Comparison of ENCODE assay signal across 13 cellular contexts in the genomic region with DNA sequence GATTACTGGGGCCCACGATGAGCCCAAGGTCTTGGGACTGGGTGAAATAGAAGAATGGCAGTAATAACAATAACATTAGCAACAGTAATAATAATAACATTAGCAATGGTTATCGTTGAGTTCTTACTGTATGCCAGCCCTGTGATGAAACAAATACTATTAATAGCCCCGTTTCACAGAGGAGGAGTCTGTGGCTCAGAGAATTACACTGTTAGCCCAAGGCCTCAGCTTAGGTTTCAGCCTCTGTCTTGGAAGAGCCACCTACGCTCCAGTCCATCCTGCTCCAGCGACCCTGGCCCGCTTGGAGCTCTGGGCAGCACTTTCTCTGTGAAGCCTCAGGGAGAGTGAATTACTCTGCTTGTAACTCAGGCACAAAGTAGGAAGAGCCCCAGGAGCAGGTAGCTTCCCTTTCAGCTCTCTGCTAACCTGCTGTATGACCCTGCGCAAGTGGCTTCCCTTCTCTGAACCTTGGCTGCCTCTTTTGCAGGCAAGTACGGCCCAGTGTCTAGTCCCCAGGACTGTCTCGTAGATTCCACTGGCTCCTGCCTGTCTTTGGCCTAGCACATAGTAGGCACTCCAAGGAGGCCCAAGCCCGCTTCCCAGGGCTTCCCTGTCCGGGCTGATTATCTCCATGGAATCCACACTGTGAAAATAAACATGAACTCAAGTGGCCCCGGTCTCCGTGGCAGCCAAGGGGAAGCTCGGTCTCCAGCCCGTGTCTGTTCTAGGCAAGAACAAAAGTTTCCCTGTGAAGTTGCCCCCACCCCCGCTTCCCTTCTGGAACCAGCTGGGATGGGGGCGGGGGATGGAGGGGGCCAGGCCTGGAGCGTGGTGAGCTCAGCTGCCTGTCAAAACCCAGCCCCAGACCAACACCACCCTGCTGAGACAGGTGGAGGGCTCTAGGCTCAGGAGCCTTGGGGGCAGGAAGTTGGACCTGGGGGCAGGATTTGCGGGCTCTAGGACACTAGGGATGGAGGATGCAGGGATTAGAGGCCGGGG. TPM values are rescaled to one million over a fixed set of nuclear protein-coding genes. Genes with fewer than 3 reads are reported as not detected.
A peak's percentile ranks its signal among the peaks of the same experiment; 100 is the strongest.
DNase-seq lines count a peak whose midpoint lies in the region; ATAC-seq, FAIRE-seq and TF ChIP-seq lines count a peak whose summit lies in the region.
"Had no signal": no experiment of that assay in that cellular context is flagged by ENCODE, and none has a peak within 500 bp of the region (broad histone marks: within the 10 kb centered on the region; RNA-seq: fewer than 3 reads in every experiment).

No MANE protein-coding gene starts in this region.

- H3K36me3 Mint-ChIP-seq in astrocyte (ENCODE audit: low read depth, unreplicated experiment) (no peaks in the 10 kb centered on the region), nephron progenitor cell (ENCODE audit: low read depth) (no peaks in the 10 kb centered on the region)
- H3K36me3 Mint-ChIP-seq: naive thymus-derived CD4-positive, alpha-beta T cell had no signal

- H4K20me1 ChIP-seq in astrocyte (ENCODE audit: insufficient read depth, low read length): no peaks in the 10 kb centered on the region

- H3K36me3 ChIP-seq in BE2C (no peaks in the 10 kb centered on the region), astrocyte (ENCODE audit: insufficient read depth, low read length) (no peaks in the 10 kb centered on the region), heart right ventricle (no peaks in the 10 kb centered on the region)

- H3K4me3 ChIP-seq in BE2C (ENCODE audit: low read depth, low read length) (no peak overlapping the region), astrocyte (ENCODE audit: insufficient read depth, low read depth, low read length) (no peak overlapping the region), heart right ventricle (no peak overlapping the region), lower leg skin (ENCODE audit: low read depth, poor library complexity, severe bottlenecking) (no peak overlapping the region)
- H3K4me3 ChIP-seq: SK-N-MC had no signal

- intact Hi-C loops in heart right ventricle (cut with DNase I) (no loop called here), lower leg skin (cut with DNase I; ENCODE audit: low total_unique reads) (no loop called here)

- H3K79me2 ChIP-seq in astrocyte (ENCODE audit: insufficient read depth, low read length): no peaks in the 10 kb centered on the region

- H3K9ac ChIP-seq in astrocyte (ENCODE audit: low read length): no peak overlapping the region

- no peak for FAIRE-seq in astrocyte (lab: Jason Lieb, UNC)
- no peak for FAIRE-seq in GM12891 (lab: Jason Lieb, UNC)

- H3K4me1 Mint-ChIP-seq in astrocyte (ENCODE audit: low read depth, unreplicated experiment): peaks cover 5% of the 10 kb centered on the region
- peaks cover 52% of the 10 kb centered on the region for H3K4me1 Mint-ChIP-seq in nephron progenitor cell
- H3K4me1 Mint-ChIP-seq: activated CD4-positive, alpha-beta T cell treated with anti-CD3 and anti-CD28 coated beads, Interleukin-2, amount 10 ng/mL, durations not matched to agents 24 days and 14 days had no signal

- H3K9me3 Mint-ChIP-seq in astrocyte (ENCODE audit: unreplicated experiment) (peaks cover 5% of the 10 kb centered on the region), nephron progenitor cell (no peaks in the 10 kb centered on the region)
- H3K9me3 Mint-ChIP-seq: activated CD4-positive, alpha-beta T cell treated with anti-CD3 and anti-CD28 coated beads, Interleukin-2, amount 10 ng/mL, durations not matched to agents 24 days and 14 days; naive thymus-derived CD4-positive, alpha-beta T cell had no signal

- H3K27ac Mint-ChIP-seq in astrocyte (ENCODE audit: unreplicated experiment): peak overlapping the region; percentile 55
- H3K27ac Mint-ChIP-seq in nephron progenitor cell: no peak overlapping the region
- H3K27ac Mint-ChIP-seq: activated CD4-positive, alpha-beta T cell treated with anti-CD3 and anti-CD28 coated beads, Interleukin-2, amount 10 ng/mL, durations not matched to agents 24 days and 14 days; naive thymus-derived CD4-positive, alpha-beta T cell had no signal

- DNase-seq in BE2C (peak; percentile 44), astrocyte (ENCODE audit: low read depth) (peak; percentile 22), heart right ventricle (peak; percentile 80 to 89), nephron progenitor cell (peak; percentile 22), lower leg skin (ENCODE audit: low spot score in 2 of 2) (no peak), GM12891 (ENCODE audit: insufficient read length, low spot score) (no peak), KG1 (lab: John Stamatoyannopoulos, UW) (no peak)
- DNase-seq: activated CD4-positive, alpha-beta T cell treated with anti-CD3 and anti-CD28 coated beads, Interleukin-2, amount 10 ng/mL, durations not matched to agents 24 days and 14 days; naive thymus-derived CD4-positive, alpha-beta T cell; NCI-H2171 had no signal

- H3K9me3 ChIP-seq in BE2C (no peaks in the 10 kb centered on the region), astrocyte (ENCODE audit: insufficient read depth, low read depth, low read length) (no peaks in the 10 kb centered on the region), heart right ventricle (no peaks in the 10 kb centered on the region)

- no peak overlapping the region for H3K4me3 Mint-ChIP-seq in astrocyte (ENCODE audit: unreplicated experiment)
- H3K4me3 Mint-ChIP-seq in nephron progenitor cell: no peak overlapping the region
- H3K4me3 Mint-ChIP-seq: activated CD4-positive, alpha-beta T cell treated with anti-CD3 and anti-CD28 coated beads, Interleukin-2, amount 10 ng/mL, durations not matched to agents 24 days and 14 days; naive thymus-derived CD4-positive, alpha-beta T cell had no signal

- H3K27ac ChIP-seq in astrocyte (ENCODE audit: low read depth, low read length) (no peak overlapping the region), heart right ventricle (peak overlapping the region; percentile 46 to 90 (median 77))
- H3K27ac ChIP-seq: SK-N-MC had no signal

- 24 to 27% methylated on average over 20 of the region's 20 CpGs for WGBS in heart right ventricle, 2 donors
- WGBS in lower leg skin, 2 donors: 49 to 50% methylated on average over 19 to 20 of the region's 20 CpGs

- ATAC-seq in heart right ventricle: peak; percentile 88 to 94 (median 92)
- ATAC-seq in HG03439 (IDR thresholded peaks at IDR 0.05; ENCODE audit: unreplicated experiment): no peak
- ATAC-seq: naive thymus-derived CD4-positive, alpha-beta T cell had no signal

- no peak overlapping the region for H3K4me2 ChIP-seq in astrocyte (ENCODE audit: low read length)

- H3K4me1 ChIP-seq in BE2C: no peaks in the 10 kb centered on the region; the same call in 1 of the 2 replicates
- H3K4me1 ChIP-seq in astrocyte (ENCODE audit: insufficient read depth, low read length): no peaks in the 10 kb centered on the region
- peaks cover 15 to 30% (median 24%) of the 10 kb centered on the region in 9 donors for H3K4me1 ChIP-seq in heart right ventricle

- TF ChIP-seq POLR2A in lower leg skin (IDR thresholded peaks at IDR 0.05) (no peak), GM12891 (IDR thresholded peaks at IDR 0.05; ENCODE audit: low read depth, low read length) (no peak)

- H3K27me3 ChIP-seq in BE2C (no peaks in the 10 kb centered on the region), astrocyte (ENCODE audit: insufficient read depth, low read length) (peaks cover 25% of the 10 kb centered on the region), heart right ventricle (peaks cover 0 to 20% (median 0%) of the 10 kb centered on the region in 7 donors)

- no peak for TF ChIP-seq CTCF in BE2C (IDR thresholded peaks at IDR 0.05; ENCODE audit: low read depth, low read length)
- TF ChIP-seq CTCF in astrocyte (IDR thresholded peaks at IDR 0.05; ENCODE audit: insufficient read depth, low read depth, low read length): no peak
- TF ChIP-seq CTCF in heart right ventricle (IDR thresholded peaks at IDR 0.05): no peak
- TF ChIP-seq CTCF in nephron progenitor cell (IDR thresholded peaks at IDR 0.05): no peak
- TF ChIP-seq CTCF in lower leg skin (IDR thresholded peaks at IDR 0.05): no peak

- no peak overlapping the region for H2AFZ ChIP-seq in astrocyte (ENCODE audit: low read depth, low read length)

- peaks cover 17% of the 10 kb centered on the region for H3K27me3 Mint-ChIP-seq in astrocyte (ENCODE audit: low read depth, unreplicated experiment)
- peaks cover 14% of the 10 kb centered on the region for H3K27me3 Mint-ChIP-seq in nephron progenitor cell (ENCODE audit: low read depth, poor library complexity)

TF ChIP-seq in GM12891, 5 proteins besides CTCF, POLR2A, EP300 and RAD21:
- TF ChIP-seq POU2F2 (IDR thresholded peaks at IDR 0.05; ENCODE audit: low read depth, low read length) (no peak), POLR2AphosphoS5 (IDR thresholded peaks at IDR 0.05; ENCODE audit: low read depth, low read length) (no peak), TAF1 (IDR thresholded peaks at IDR 0.05; ENCODE audit: low read depth, low read length) (no peak), SPI1 (IDR thresholded peaks at IDR 0.05; ENCODE audit: low read depth, low read length) (no peak), PAX5 (IDR thresholded peaks at IDR 0.05; ENCODE audit: insufficient read depth, low read length, severe bottlenecking) (no peak)

RNA-seq across cellular contexts. Expression of a gene that starts 26.2 kb away (rescaled TPM):
- not detected for polyA plus RNA-seq in BE2C (2012; ENCODE audit: insufficient read depth, insufficient read length, low read depth)
- total RNA-seq in astrocyte: 0.07 and 0.45 TPM in 2 replicates
- under 1 TPM; 0.26 to 0.97 (median 0.47) TPM for total RNA-seq in heart right ventricle
- polyA plus RNA-seq in heart right ventricle: under 1 TPM; 0.25 to 0.29 TPM
- total RNA-seq in lower leg skin: 1 to 10 TPM; 3.2 to 6.9 (median 4.6) TPM
- not detected for polyA plus RNA-seq in GM12891 (2012; ENCODE audit: low read depth, missing spikeins)
- total RNA-seq: activated CD4-positive, alpha-beta T cell treated with anti-CD3 and anti-CD28 coated beads, Interleukin-2, amount 10 ng/mL, durations not matched to agents 24 days and 14 days; fibroblast of lung; naive thymus-derived CD4-positive, alpha-beta T cell had no signal
- polyA plus RNA-seq: fibroblast of lung; naive thymus-derived CD4-positive, alpha-beta T cell had no signal

Comparison
In these comparisons a context has a peak if more than half of its experiments do, and no peak if none do; other contexts are left out.
1. DNase-seq: peak in BE2C (single experiment), astrocyte (single experiment), heart right ventricle (2 of 2) and nephron progenitor cell (single experiment); none in lower leg skin (0 of 2), GM12891 (single experiment) and KG1 (single experiment).